Comparison of ENCODE assay signal across 8 cellular contexts in the genomic region with DNA sequence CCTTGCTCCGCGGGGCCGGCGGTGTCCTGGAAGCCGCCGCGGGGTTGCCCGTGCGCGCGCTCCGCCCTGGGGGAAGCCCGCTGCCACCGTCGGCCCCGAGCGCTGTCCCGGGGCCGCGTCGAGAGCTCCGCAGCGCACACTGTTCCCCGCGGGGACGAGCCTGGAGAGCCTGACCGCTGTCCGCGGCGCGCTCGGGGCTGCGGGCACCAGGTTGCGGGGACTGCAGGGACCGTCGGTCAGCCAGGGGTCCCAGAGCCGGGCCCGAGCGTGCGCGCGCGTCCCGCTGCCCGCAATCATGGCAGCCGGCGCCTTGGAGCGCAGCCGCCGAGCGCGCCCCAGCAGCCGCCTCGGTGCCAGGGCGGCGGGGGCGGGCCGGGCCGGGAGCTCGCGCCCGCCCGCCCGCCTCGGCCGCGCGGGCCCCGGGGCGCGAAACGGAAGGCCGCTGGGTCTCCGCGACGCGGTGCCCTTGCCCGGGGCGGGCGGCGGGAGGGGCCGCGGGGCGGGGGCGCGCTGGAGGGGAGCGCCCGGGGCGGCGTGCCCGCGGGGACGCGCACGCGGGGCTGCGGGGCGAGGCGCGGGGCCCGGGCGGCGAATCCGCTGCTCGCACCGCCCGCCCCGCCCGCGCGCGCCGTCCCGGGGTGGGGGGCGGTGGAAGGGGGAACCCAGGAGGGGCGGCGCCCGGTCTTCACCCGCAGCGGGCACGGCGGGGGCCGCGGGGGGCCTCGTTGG.
DNase-seq lines count a peak whose midpoint lies in the region; ATAC-seq and TF ChIP-seq lines count a peak whose summit lies in the region.

No MANE protein-coding gene starts in this region.

- no peaks in the 10 kb centered on the region for H3K9me3 Mint-ChIP-seq in immature natural killer cell

- H3K27me3 ChIP-seq in DOHH2 (ENCODE audit: control insufficient read depth, low read length) = peaks cover 36% of the 10 kb centered on the region
- H3K27me3 ChIP-seq in brain microvascular endothelial cell (replicated peaks) = no peaks in the 10 kb centered on the region
- H3K27me3 ChIP-seq in smooth muscle cell (ENCODE audit: low read depth) = peaks cover 45% of the 10 kb centered on the region

- TF ChIP-seq CTCF in DOHH2 (IDR thresholded peaks at IDR 0.05; ENCODE audit: low read depth, low read length, poor library complexity, severe bottlenecking) (no peak), brain microvascular endothelial cell (IDR thresholded peaks at IDR 0.05; ENCODE audit: low read depth, low read length, missing control alignments) (no peak), smooth muscle cell (IDR thresholded peaks at IDR 0.05; ENCODE audit: borderline replicate concordance, insufficient read depth, poor library complexity, severe bottlenecking) (no peak)

- H3K4me3 Mint-ChIP-seq in immature natural killer cell = peak overlapping the region in 3 of 5 donors; percentile 64 to 84 (median 78)

- H3K36me3 Mint-ChIP-seq in immature natural killer cell = no peaks in the 10 kb centered on the region

- peak overlapping the region; percentile 48 for H2AFZ ChIP-seq in smooth muscle cell (ENCODE audit: low read depth)

- peaks cover 22% of the 10 kb centered on the region for H3K79me2 ChIP-seq in DOHH2 (ENCODE audit: control insufficient read depth, low read length)
- H3K79me2 ChIP-seq in smooth muscle cell (ENCODE audit: low read depth) = peaks cover 3% of the 10 kb centered on the region

- H3K4me2 ChIP-seq in DOHH2 (ENCODE audit: low read length) (peak overlapping the region; percentile 82), smooth muscle cell (peak overlapping the region; percentile 97)

- peak overlapping the region; percentile 80 for H3K4me3 ChIP-seq in DOHH2 (ENCODE audit: low read length)
- peak overlapping the region; percentile 89 for H3K4me3 ChIP-seq in brain microvascular endothelial cell (ENCODE audit: low read depth, low read length)
- H3K4me3 ChIP-seq in smooth muscle cell = peak overlapping the region; percentile 83

- no peaks in the 10 kb centered on the region for H3K9me2 ChIP-seq in DOHH2 (replicated peaks; ENCODE audit: control insufficient read depth, low read length)

- H3F3A ChIP-seq in DOHH2 (ENCODE audit: control insufficient read depth, insufficient read depth) = peaks cover 28% of the 10 kb centered on the region
- H3F3A ChIP-seq in smooth muscle cell (ENCODE audit: low read depth) = peaks cover 8% of the 10 kb centered on the region

- ATAC-seq in HG02763 (IDR thresholded peaks at IDR 0.05; ENCODE audit: unreplicated experiment) = peak; percentile 38

- H3K4me1 Mint-ChIP-seq in immature natural killer cell = peaks cover 57 to 76% of the 10 kb centered on the region in 2 donors

- H3K9me3 ChIP-seq in DOHH2 (ENCODE audit: control insufficient read depth, insufficient read depth, low read length) = no peaks in the 10 kb centered on the region
- no peaks in the 10 kb centered on the region for H3K9me3 ChIP-seq in smooth muscle cell (replicated peaks; ENCODE audit: low read depth)

- 1% methylated on average over 51 of the region's 125 CpGs for WGBS in smooth muscle cell (ENCODE audit: low lambda C conversion rate)

- H4K20me1 ChIP-seq in DOHH2 (ENCODE audit: control insufficient read depth, insufficient read depth, low read depth, low read length) = no peaks in the 10 kb centered on the region
- peaks cover 25% of the 10 kb centered on the region for H4K20me1 ChIP-seq in smooth muscle cell (ENCODE audit: low read depth)

- in situ Hi-C loops in brain microvascular endothelial cell (cut with HindIII; ENCODE audit: low pct_ligation_motif_present, low sequenced_read_pairs) = no loop called here

- H3K9ac ChIP-seq in smooth muscle cell (ENCODE audit: low read depth) = peak overlapping the region; percentile 33

- H3K36me3 ChIP-seq in DOHH2 (ENCODE audit: control insufficient read depth, low read length) (no peaks in the 10 kb centered on the region), brain microvascular endothelial cell (replicated peaks) (peaks cover 2% of the 10 kb centered on the region), smooth muscle cell (ENCODE audit: low read depth) (no peaks in the 10 kb centered on the region)

- H3K27ac Mint-ChIP-seq in immature natural killer cell = no peak overlapping the region

- DNase-seq in SKM-1 (lab: John Stamatoyannopoulos, UW; ENCODE audit: unreplicated experiment) (peak; percentile 47), brain microvascular endothelial cell (no peak), immature natural killer cell (peak; percentile 49 to 55 (median 53)), smooth muscle cell (lab: John Stamatoyannopoulos, UW; ENCODE audit: unreplicated experiment) (no peak), ecto neural progenitor cell (ENCODE audit: low spot score) (no peak), GOT3 (lab: John Stamatoyannopoulos, UW) (no peak)

- peaks cover 0 to 16% (median 6%) of the 10 kb centered on the region in 3 donors for H3K27me3 Mint-ChIP-seq in immature natural killer cell (ENCODE audit: low read depth in 3 of 3)

- H3K4me1 ChIP-seq in DOHH2 (ENCODE audit: control insufficient read depth, low read length) = peaks cover 25% of the 10 kb centered on the region
- peaks cover 4% of the 10 kb centered on the region for H3K4me1 ChIP-seq in smooth muscle cell (ENCODE audit: low read depth)

- H3K27ac ChIP-seq in DOHH2 (ENCODE audit: low read depth, low read length) (peak overlapping the region; percentile 43), brain microvascular endothelial cell (peak overlapping the region; percentile 93), smooth muscle cell (ENCODE audit: low read depth) (no peak overlapping the region)

Comparison
In these comparisons a context has a peak if more than half of its experiments do, and no peak if none do; other contexts are left out.
1. DNase-seq: peak in SKM-1 (single experiment) and immature natural killer cell (3 of 3); none in brain microvascular endothelial cell (single experiment), smooth muscle cell (single experiment), ecto neural progenitor cell (single experiment) and GOT3 (single experiment).
2. Peak in every context shown above with its lines, with median percentiles within 50 percentile points of each other: H3K4me3 ChIP-seq.